1 cellular context compared by ENCODE assay signal in the genomic region with DNA sequence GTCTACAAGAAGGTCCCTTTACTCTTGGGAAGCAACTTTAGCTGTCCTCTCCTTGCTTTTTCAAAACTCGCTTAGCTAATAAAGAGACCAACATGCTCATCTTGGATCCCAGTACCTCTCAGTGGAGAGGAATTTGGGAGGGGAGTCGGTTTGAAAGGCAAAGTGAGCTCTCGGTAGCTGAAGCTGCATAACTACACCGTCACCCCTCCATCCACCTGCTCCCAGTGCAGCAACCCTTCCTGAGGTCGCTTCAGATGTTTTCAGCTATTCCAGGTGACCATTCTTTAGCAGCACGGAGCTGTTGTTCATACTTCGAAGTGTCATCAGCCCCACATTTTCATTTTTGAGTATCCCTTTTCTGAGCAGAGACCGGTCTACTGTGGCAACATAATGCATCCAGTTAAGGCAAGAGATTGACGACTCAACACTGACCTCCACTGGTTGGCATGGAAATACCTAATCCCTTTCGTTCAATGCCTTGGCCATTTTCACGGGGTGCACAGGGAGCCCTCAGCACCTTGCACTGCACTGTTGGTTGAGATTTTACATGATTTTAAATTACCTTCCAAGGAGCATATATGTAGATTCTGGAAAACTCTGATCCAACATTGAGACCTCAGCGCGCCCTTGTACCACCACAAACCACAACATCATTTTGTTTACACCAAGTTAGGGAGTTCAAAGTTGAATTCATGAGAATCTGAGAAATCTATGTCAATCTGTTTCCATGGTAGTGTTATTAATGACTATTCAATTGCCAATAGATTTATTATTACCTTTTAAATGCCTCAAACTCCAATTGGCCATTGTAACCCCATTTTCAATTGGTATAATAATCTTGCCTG.
A peak's percentile ranks its signal among the peaks of the same experiment; 100 is the strongest.
TF ChIP-seq lines count a peak whose summit lies in the region.

No MANE protein-coding gene starts in this region.

TF ChIP-seq in H1, 55 proteins besides CTCF, POLR2A, EP300 and RAD21:
- TF ChIP-seq PHF8 (conservative IDR thresholded peaks at IDR 0.05; ENCODE audit: low read depth, low read length), result no peak
- TF ChIP-seq TEAD4 (IDR thresholded peaks at IDR 0.05; ENCODE audit: low read depth, low read length), result peak; percentile 48; the same call in 1 of the 2 replicates
